ENCODE assay signal across 19 cellular contexts in genomic region chr1:20404466-20404865, GRCh38.
DNase-seq lines count a peak whose midpoint lies in the region; ATAC-seq and TF ChIP-seq lines count a peak whose summit lies in the region.
"Had no signal": no experiment of that assay in that cellular context is flagged by ENCODE, and none has a peak within 500 bp of the region (broad histone marks: within the 10 kb centered on the region; RNA-seq: fewer than 3 reads in every experiment).

No MANE protein-coding gene starts in this region.

- no TSS peak for BruUV-seq in OCI-LY7 (replicated peaks; lab: Mats Ljungman, UMichigan)

- no peak overlapping the region for H3K4ac ChIP-seq in neuronal stem cell (ENCODE audit: low read length)

- H3K9me2 ChIP-seq in GM23338 (ENCODE audit: insufficient read depth) (no peaks in the 10 kb centered on the region), OCI-LY7 (ENCODE audit: insufficient read depth, low read length) (no peaks in the 10 kb centered on the region)

- H2BK120ac ChIP-seq in neuronal stem cell (ENCODE audit: low read depth, low read length) = no peak overlapping the region

- no peak overlapping the region for H2BK12ac ChIP-seq in neuronal stem cell (ENCODE audit: low read length)

- peak; percentile 59 for ATAC-seq in GM23338
- ATAC-seq in naive thymus-derived CD8-positive, alpha-beta T cell = no peak
- ATAC-seq: gastroesophageal sphincter, left colon had no signal

- H4K91ac ChIP-seq in neuronal stem cell (ENCODE audit: low read depth, low read length, poor library complexity) = no peak overlapping the region

- H3K79me1 ChIP-seq in neuronal stem cell (ENCODE audit: low read depth, low read length) = no peaks in the 10 kb centered on the region

- no CpG with 5 or more reads among the region's 9 CpGs for WGBS in neuronal stem cell (ENCODE audit: extremely low coverage in 2 of 2, insufficient read length in 2 of 2, insufficient replicate concordance in 1 of 2), 2 donors

- H4K8ac ChIP-seq in neuronal stem cell (ENCODE audit: low read depth, low read length) = no peak overlapping the region

- no peaks in the 10 kb centered on the region for H3K79me2 ChIP-seq in GM23338 (replicated peaks; ENCODE audit: insufficient read depth)
- H3K79me2 ChIP-seq in OCI-LY7 (ENCODE audit: insufficient read depth, low read depth, low read length) = no peaks in the 10 kb centered on the region

- peaks cover 93% of the 10 kb centered on the region for H3K27me3 Mint-ChIP-seq in GM23338 (ENCODE audit: insufficient read depth, low read depth, poor library complexity)
- H3K27me3 Mint-ChIP-seq in naive thymus-derived CD8-positive, alpha-beta T cell = peaks cover 22 to 79% (median 54%) of the 10 kb centered on the region in 5 donors

- H3K9me3 Mint-ChIP-seq in GM23338 = peaks cover 12% of the 10 kb centered on the region; the same call in 2 of the 3 replicates
- peaks cover 0 to 2% (median 0%) of the 10 kb centered on the region in 9 donors for H3K9me3 Mint-ChIP-seq in naive thymus-derived CD8-positive, alpha-beta T cell
- H3K9me3 Mint-ChIP-seq: activated naive CD8-positive, alpha-beta T cell treated with anti-CD3 and anti-CD28 coated beads, Interleukin-2, amount 10 ng/mL, durations not matched to agents 7 days and 5 days had no signal

- H3K23ac ChIP-seq in neuronal stem cell (ENCODE audit: low read depth, low read length, poor library complexity) = no peak overlapping the region

- DNase-seq in GM23338 (ENCODE audit: low spot score) (peak; percentile 54), OCI-LY7 (ENCODE audit: low spot score) (peak; percentile 90), ecto neural progenitor cell (ENCODE audit: low spot score) (peak; percentile 52), neuronal stem cell (ENCODE audit: low spot score) (no peak), AG20443 (ENCODE audit: low spot score) (no peak)
- DNase-seq in activated effector memory CD4-positive, alpha-beta T cell treated with anti-CD3 and anti-CD28 coated beads, Interleukin-2, amount 50 U/mL, for 16 hours = no peak
- DNase-seq in naive thymus-derived CD8-positive, alpha-beta T cell = no peak
- DNase-seq: activated naive CD8-positive, alpha-beta T cell treated with anti-CD3 and anti-CD28 coated beads, Interleukin-2, amount 10 ng/mL, durations not matched to agents 7 days and 5 days; brain microvascular endothelial cell; dermis blood vessel endothelial cell; left colon; NCI-H1105; NCI-H748 treated with DMSO at 0.1 percent for 48 hours; PC-9; sigmoid colon; stimulated activated naive CD4-positive, alpha-beta T cell; T-helper 2 cell; thyroid gland had no signal

- H3K4me3 ChIP-seq in GM23338 = no peak overlapping the region
- peak overlapping the region; percentile 67 for H3K4me3 ChIP-seq in OCI-LY7 (ENCODE audit: low read depth, low read length, poor library complexity, severe bottlenecking)
- H3K4me3 ChIP-seq in neuronal stem cell (ENCODE audit: low read length in 2 of 2) = no peak overlapping the region
- H3K4me3 ChIP-seq: gastroesophageal sphincter, PC-9, sigmoid colon, thyroid gland had no signal

- peaks cover 22% of the 10 kb centered on the region for H3K4me1 Mint-ChIP-seq in GM23338
- H3K4me1 Mint-ChIP-seq in naive thymus-derived CD8-positive, alpha-beta T cell = peaks cover 0 to 4% (median 0%) of the 10 kb centered on the region in 4 donors
- H3K4me1 Mint-ChIP-seq: activated naive CD8-positive, alpha-beta T cell treated with anti-CD3 and anti-CD28 coated beads, Interleukin-2, amount 10 ng/mL, durations not matched to agents 7 days and 5 days had no signal

- H3K27me3 ChIP-seq in GM23338 (ENCODE audit: insufficient read depth) (peaks cover 98% of the 10 kb centered on the region), neuronal stem cell (ENCODE audit: control insufficient read depth in 3 of 3, insufficient read depth in 3 of 3, low read depth in 1 of 3, low read length in 3 of 3) (peaks cover 0 to 45% (median 0%) of the 10 kb centered on the region in 3 experiments)
- H3K27me3 ChIP-seq: thyroid gland had no signal

- H3K27ac ChIP-seq in GM23338 (ENCODE audit: low read depth) = no peak overlapping the region
- H3K27ac ChIP-seq in OCI-LY7 (ENCODE audit: low read depth, low read length, poor library complexity, severe bottlenecking) = peak overlapping the region; percentile 99
- H3K27ac ChIP-seq in neuronal stem cell (replicated peaks; ENCODE audit: low read length) = no peak overlapping the region
- H3K27ac ChIP-seq: brain microvascular endothelial cell, gastroesophageal sphincter, PC-9, sigmoid colon, thyroid gland had no signal

- POLR2A ChIA-PET in OCI-LY7 (lab: Charles Lee) = interaction anchor here (1.7 to 4.9 kb wide), 3 partner anchors 15 to 23 kb away, joined by 11 to 43 read pairs (median 17); no protein-coding TSS in a partner anchor
- POLR2A ChIA-PET in naive thymus-derived CD8-positive, alpha-beta T cell (lab: Charles Lee) = no interaction called here

- H2BK5ac ChIP-seq in neuronal stem cell (ENCODE audit: low read length) = no peak overlapping the region

- H3K36me3 ChIP-seq in GM23338 (ENCODE audit: insufficient read depth) (no peaks in the 10 kb centered on the region), OCI-LY7 (ENCODE audit: insufficient read depth, low read length) (no peaks in the 10 kb centered on the region), neuronal stem cell (replicated peaks in 1 of 2; ENCODE audit: control insufficient read depth in 2 of 2, insufficient read depth in 2 of 2, low read length in 2 of 2) (no peaks in the 10 kb centered on the region)
- H3K36me3 ChIP-seq: brain microvascular endothelial cell, gastroesophageal sphincter, sigmoid colon, thyroid gland had no signal

- H3K9ac ChIP-seq in neuronal stem cell (ENCODE audit: low read depth, low read length, poor library complexity) = no peak overlapping the region

- no peak for TF ChIP-seq CTCF in GM23338 (conservative IDR thresholded peaks at IDR 0.05; ENCODE audit: low read depth in 2 of 2)
- TF ChIP-seq CTCF in OCI-LY7 (conservative IDR thresholded peaks at IDR 0.05; ENCODE audit: low read length) = no peak

- H3K9me3 ChIP-seq in OCI-LY7 (ENCODE audit: low read length) (no peaks in the 10 kb centered on the region), neuronal stem cell (replicated peaks in 1 of 2; ENCODE audit: control insufficient read depth in 2 of 2, insufficient read depth in 1 of 2, low read depth in 1 of 2, low read length in 2 of 2) (no peaks in the 10 kb centered on the region)
- H3K9me3 ChIP-seq: gastroesophageal sphincter, sigmoid colon, thyroid gland had no signal

- no peaks in the 10 kb centered on the region; the same call in 1 of the 2 replicates for H4K20me1 ChIP-seq in GM23338 (replicated peaks; ENCODE audit: insufficient read depth)
- H4K20me1 ChIP-seq in OCI-LY7 (ENCODE audit: insufficient read depth, low read length) = no peaks in the 10 kb centered on the region

- H3K4me2 ChIP-seq in GM23338 = no peak overlapping the region
- H3K4me2 ChIP-seq in OCI-LY7 (ENCODE audit: low read length) = peak overlapping the region; percentile 81
- no peak overlapping the region for H3K4me2 ChIP-seq in neuronal stem cell (ENCODE audit: insufficient read depth, low read length, poor library complexity, severe bottlenecking)
- H3K4me2 ChIP-seq: PC-9 had no signal

- CTCF ChIA-PET in OCI-LY7 (lab: Charles Lee; ENCODE audit: unreplicated experiment) = interaction anchor here (0.8 kb wide), 1 partner anchor 23 kb away, joined by 3 read pairs; no protein-coding TSS in a partner anchor

- H3K4me1 ChIP-seq in GM23338 (ENCODE audit: insufficient read depth) = peaks cover 6% of the 10 kb centered on the region; the same call in 1 of the 2 replicates
- peaks cover 84% of the 10 kb centered on the region for H3K4me1 ChIP-seq in OCI-LY7 (ENCODE audit: insufficient read depth, low read length, poor library complexity, severe bottlenecking)
- peaks cover 0 to 8% of the 10 kb centered on the region in 2 donors for H3K4me1 ChIP-seq in neuronal stem cell (ENCODE audit: control insufficient read depth in 2 of 2, insufficient read depth in 1 of 2, low read depth in 1 of 2, low read length in 2 of 2)
- H3K4me1 ChIP-seq: gastroesophageal sphincter, sigmoid colon, thyroid gland had no signal

- intact Hi-C loops in OCI-LY7 (cut with micrococcal nuclease; ENCODE audit: unreplicated experiment) = no loop called here

- H3K4me3 Mint-ChIP-seq in GM23338 = no peak overlapping the region
- no peak overlapping the region for H3K4me3 Mint-ChIP-seq in naive thymus-derived CD8-positive, alpha-beta T cell
- H3K4me3 Mint-ChIP-seq: activated naive CD8-positive, alpha-beta T cell treated with anti-CD3 and anti-CD28 coated beads, Interleukin-2, amount 10 ng/mL, durations not matched to agents 7 days and 5 days had no signal

- no peak overlapping the region for H2AFZ ChIP-seq in GM23338
- H2AFZ ChIP-seq in OCI-LY7 (ENCODE audit: low read length) = peak overlapping the region; percentile 50; the same call in 1 of the 2 replicates
- H2AFZ ChIP-seq in neuronal stem cell (ENCODE audit: low read length) = no peak overlapping the region
- H2AFZ ChIP-seq: PC-9 had no signal

- H3F3A ChIP-seq in GM23338 (replicated peaks; ENCODE audit: low read depth) = no peaks in the 10 kb centered on the region

- H3K14ac ChIP-seq in neuronal stem cell (ENCODE audit: low read length) = no peak overlapping the region

- no peaks in the 10 kb centered on the region for H3K36me3 Mint-ChIP-seq in GM23338 (ENCODE audit: low read depth)
- H3K36me3 Mint-ChIP-seq in naive thymus-derived CD8-positive, alpha-beta T cell = no peaks in the 10 kb centered on the region
- H3K36me3 Mint-ChIP-seq: activated naive CD8-positive, alpha-beta T cell treated with anti-CD3 and anti-CD28 coated beads, Interleukin-2, amount 10 ng/mL, durations not matched to agents 7 days and 5 days had no signal

- H2BK15ac ChIP-seq in neuronal stem cell (ENCODE audit: low read length) = no peak overlapping the region

- peak overlapping the region; percentile 28 for H2AK5ac ChIP-seq in neuronal stem cell (ENCODE audit: low read depth, low read length)

- no peak overlapping the region for H3K18ac ChIP-seq in neuronal stem cell (ENCODE audit: low read length)

- H3K27ac Mint-ChIP-seq in GM23338 = no peak overlapping the region
- no peak overlapping the region for H3K27ac Mint-ChIP-seq in naive thymus-derived CD8-positive, alpha-beta T cell
- H3K27ac Mint-ChIP-seq: activated naive CD8-positive, alpha-beta T cell treated with anti-CD3 and anti-CD28 coated beads, Interleukin-2, amount 10 ng/mL, durations not matched to agents 7 days and 5 days had no signal

TF ChIP-seq in GM23338, 12 proteins besides CTCF, POLR2A, EP300 and RAD21 (continues in another document):
- TF ChIP-seq ETS1 (IDR thresholded peaks at IDR 0.05) (no peak), ZNF114 (CRISPR knock-in tag; IDR thresholded peaks at IDR 0.05) (no peak)

Comparison
In these comparisons a context has a peak if more than half of its experiments do, and no peak if none do; other contexts are left out.
1. DNase-seq: peak in GM23338 (single experiment), OCI-LY7 (single experiment) and ecto neural progenitor cell (single experiment); none in neuronal stem cell (single experiment), activated effector memory CD4-positive, alpha-beta T cell treated with anti-CD3 and anti-CD28 coated beads, Interleukin-2, amount 50 U/mL, for 16 hours (single experiment), naive thymus-derived CD8-positive, alpha-beta T cell (0 of 10) and AG20443 (single experiment).